ENCODE assay signal across 8 cellular contexts in the genomic region with DNA sequence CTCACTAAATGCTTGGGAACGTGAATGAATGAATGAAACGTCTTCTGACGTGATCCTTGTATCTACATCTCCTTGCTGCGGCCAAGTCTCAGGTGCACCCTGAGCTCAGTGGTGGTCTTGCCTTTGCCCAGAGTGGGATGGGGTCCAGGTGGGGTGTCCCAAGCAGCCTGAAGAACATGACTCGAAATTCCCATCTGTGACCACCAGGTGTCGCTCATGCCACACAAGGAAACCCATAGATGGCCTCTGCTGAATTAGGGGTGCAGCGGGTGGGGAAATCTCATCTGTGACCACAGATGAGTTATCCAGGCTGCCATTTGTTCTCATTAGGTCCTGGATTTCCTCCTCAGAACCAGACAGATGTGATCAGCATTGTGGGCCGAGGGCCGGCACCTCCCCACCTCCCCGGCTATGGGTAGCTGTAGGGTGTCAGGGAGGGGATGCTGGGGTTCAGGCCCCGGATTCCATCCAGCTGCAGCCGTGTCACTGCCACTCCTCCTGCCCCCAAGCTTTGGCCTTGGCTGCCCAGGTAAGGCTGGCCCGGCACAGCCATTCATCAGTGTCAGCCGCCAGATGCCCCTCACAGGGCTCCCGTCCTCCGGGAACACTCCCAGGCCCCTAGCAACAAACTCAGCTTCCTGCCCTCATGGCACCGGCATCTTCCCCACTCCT. TPM values are rescaled to one million over a fixed set of nuclear protein-coding genes. Genes with fewer than 3 reads are reported as not detected.
DNase-seq lines count a peak whose midpoint lies in the region; ATAC-seq and TF ChIP-seq lines count a peak whose summit lies in the region.

No MANE protein-coding gene starts in this region.

- no peak overlapping the region for H3K4me2 ChIP-seq in osteoblast (ENCODE audit: insufficient read depth, low read length)

- TF ChIP-seq CTCF in fibroblast of pulmonary artery (IDR thresholded peaks at IDR 0.05; ENCODE audit: low read length, missing control alignments): peak; percentile 87
- peak; percentile 88 for TF ChIP-seq CTCF in osteoblast (IDR thresholded peaks at IDR 0.05; ENCODE audit: extremely low read depth, low read depth, low read length)
- peak; percentile 86 to 91 for TF ChIP-seq CTCF in tibial artery (IDR thresholded peaks at IDR 0.05)

- H3K4me3 ChIP-seq in fibroblast of pulmonary artery (replicated peaks; ENCODE audit: low read depth, low read length) (no peak overlapping the region), osteoblast (ENCODE audit: insufficient read depth, low read length) (no peak overlapping the region), tibial artery (no peak overlapping the region)

- H3K4me1 ChIP-seq in osteoblast (ENCODE audit: insufficient read depth, low read length) (peaks cover 17% of the 10 kb centered on the region), tibial artery (peaks cover 6 to 30% (median 27%) of the 10 kb centered on the region in 4 donors)

- H3K9me3 ChIP-seq in osteoblast (ENCODE audit: low read depth, low read length): no peaks in the 10 kb centered on the region
- no peaks in the 10 kb centered on the region for H3K9me3 ChIP-seq in tibial artery

- no peak overlapping the region for H3K27ac ChIP-seq in osteoblast (ENCODE audit: low read depth, low read length)
- H3K27ac ChIP-seq in tibial artery: peak overlapping the region; percentile 82 to 94

- H3K79me2 ChIP-seq in osteoblast (ENCODE audit: insufficient read depth, low read length): no peaks in the 10 kb centered on the region

- ATAC-seq in HG03066 (IDR thresholded peaks at IDR 0.05; ENCODE audit: low read depth, unreplicated experiment) (peak; percentile 36), GM21529 (IDR thresholded peaks at IDR 0.05; ENCODE audit: unreplicated experiment) (no peak)

- H3K36me3 ChIP-seq in osteoblast (ENCODE audit: insufficient read depth, low read length) (no peaks in the 10 kb centered on the region), tibial artery (no peaks in the 10 kb centered on the region)

- H4K20me1 ChIP-seq in osteoblast (ENCODE audit: insufficient read depth, low read length): no peaks in the 10 kb centered on the region

- H2AFZ ChIP-seq in osteoblast (ENCODE audit: low read length): no peak overlapping the region

- intact Hi-C loops in tibial artery (cut with DNase I; ENCODE audit: low total_unique reads): no loop called here

- H3K27me3 ChIP-seq in osteoblast (ENCODE audit: insufficient read depth, low read length) (no peaks in the 10 kb centered on the region), tibial artery (no peaks in the 10 kb centered on the region)

- DNase-seq in DMS153 treated with DMSO at 0.1 percent for 48 hours (lab: John Stamatoyannopoulos, UW; ENCODE audit: unreplicated experiment): peak; percentile 91
- DNase-seq in RKO (ENCODE audit: low spot score): peak; percentile 74
- DNase-seq in activated T-helper 1 cell treated with anti-CD3 and anti-CD28 coated beads, Interleukin-2, amount 50 U/mL, for 16 hours (ENCODE audit: low read depth in 1 of 2, low spot score in 1 of 2): peak; percentile 47 to 52
- peak; percentile 80 for DNase-seq in fibroblast of pulmonary artery (ENCODE audit: low read depth)
- peak; percentile 90 for DNase-seq in osteoblast (ENCODE audit: insufficient read length, low spot score, missing footprints)
- DNase-seq in tibial artery: peak; percentile 66 to 80

RNA-seq across cellular contexts. Expression of a gene that starts 21.0 kb away (rescaled TPM):
- total RNA-seq in osteoblast: 27.1 and 32.7 TPM in 2 replicates
